19 cellular contexts compared by ENCODE assay signal in the genomic region with DNA sequence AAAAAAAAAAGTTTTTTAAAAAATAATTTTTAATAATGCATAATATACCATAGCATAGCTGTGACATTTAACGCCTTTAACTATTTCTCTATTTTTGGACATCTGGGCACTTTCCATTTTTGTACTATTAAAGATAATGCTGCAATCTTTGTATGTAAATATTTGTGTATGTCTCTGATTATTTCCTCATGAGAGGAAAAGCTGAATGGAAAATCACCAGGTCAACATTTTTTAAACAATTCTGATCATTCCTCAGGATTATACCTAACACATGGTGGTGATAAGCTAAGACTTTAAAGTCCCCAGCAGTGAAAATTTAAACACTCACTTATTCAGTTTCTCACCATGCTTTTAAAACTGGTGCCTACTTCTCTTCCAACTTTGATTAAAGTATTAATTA. TPM values are rescaled to one million over a fixed set of nuclear protein-coding genes. Genes with fewer than 3 reads are reported as not detected.
DNase-seq lines count a peak whose midpoint lies in the region; ATAC-seq and TF ChIP-seq lines count a peak whose summit lies in the region.
"Had no signal": no experiment of that assay in that cellular context is flagged by ENCODE, and none has a peak within 500 bp of the region (broad histone marks: within the 10 kb centered on the region; RNA-seq: fewer than 3 reads in every experiment).

No MANE protein-coding gene starts in this region.

- H3K36me3 ChIP-seq in right lobe of liver, result no peaks in the 10 kb centered on the region
- H3K36me3 ChIP-seq: BLaER1 had no signal

- no peak for TF ChIP-seq POLR2A in right lobe of liver (IDR thresholded peaks at IDR 0.05)

- ATAC-seq in right lobe of liver, result peak; percentile 23 to 41 (median 30)
- ATAC-seq: CD8-positive, alpha-beta T cell; GM12878; GM23338; HCT116 had no signal

- peak; percentile 16 for DNase-seq in astrocyte of the hippocampus (ENCODE audit: low read depth, low spot score)
- DNase-seq in iris pigment epithelial cell (ENCODE audit: low read depth), result peak; percentile 70
- DNase-seq in right lobe of liver, result no peak
- DNase-seq in RKO (ENCODE audit: low spot score), result no peak
- DNase-seq in NCI-H2107 (lab: John Stamatoyannopoulos, UW), result no peak
- no peak for DNase-seq in GF-D8 (lab: John Stamatoyannopoulos, UW)
- DNase-seq: CD4-positive, CD25-positive, alpha-beta regulatory T cell; CD8-positive, alpha-beta T cell; DMS153; DND-41; H9 had no signal

- WGBS in right lobe of liver (ENCODE audit: insufficient coverage, low coverage, low lambda C conversion rate, missing lambda C conversion rate), result 25% methylated on average over 1 of the region's 1 CpG

- intact Hi-C loops in right lobe of liver (cut with DNase I), result no loop called here

- peaks cover 0 to 70% (median 14%) of the 10 kb centered on the region in 4 donors for H3K4me1 ChIP-seq in right lobe of liver

- H3K4me3 ChIP-seq in right lobe of liver, result no peak overlapping the region
- H3K4me3 ChIP-seq: BLaER1, GM12878, GM23338 had no signal

- TF ChIP-seq CTCF in right lobe of liver (IDR thresholded peaks at IDR 0.05), result no peak

- peak overlapping the region; percentile 2 to 56 (median 47) for H3K27ac ChIP-seq in right lobe of liver
- H3K27ac ChIP-seq: 22Rv1, BLaER1, C4-2B had no signal

- H3K9me3 ChIP-seq in right lobe of liver, result no peaks in the 10 kb centered on the region
- H3K9me3 ChIP-seq: BLaER1, Caco-2 had no signal

- H3K27me3 ChIP-seq in right lobe of liver, result no peaks in the 10 kb centered on the region
- H3K27me3 ChIP-seq: BLaER1 had no signal

RNA-seq across cellular contexts. Expression of gene NR1H4, which starts 31.3 kb away (rescaled TPM):
- 10 to 100 TPM; 52.4 to 81.7 (median 62.6) TPM for total RNA-seq in right lobe of liver
- total RNA-seq: B cell; Caco-2; CD4-positive, CD25-positive, alpha-beta regulatory T cell; CD8-positive, alpha-beta T cell; GM12878; GM23338; H9 had no signal

Comparison
In these comparisons a context has a peak if more than half of its experiments do, and no peak if none do; other contexts are left out.
1. DNase-seq: peak in astrocyte of the hippocampus (single experiment) and iris pigment epithelial cell (single experiment); none in right lobe of liver (0 of 3), RKO (single experiment), NCI-H2107 (single experiment) and GF-D8 (single experiment).